ENCODE assay signal across 13 cellular contexts in genomic region chr6:57242505-57242904, GRCh38. TPM values are rescaled to one million over a fixed set of nuclear protein-coding genes. Genes with fewer than 3 reads are reported as not detected.
DNase-seq lines count a peak whose midpoint lies in the region; ATAC-seq and TF ChIP-seq lines count a peak whose summit lies in the region.
"Had no signal": no experiment of that assay in that cellular context is flagged by ENCODE, and none has a peak within 500 bp of the region (broad histone marks: within the 10 kb centered on the region; RNA-seq: fewer than 3 reads in every experiment).

No MANE protein-coding gene starts in this region.

- H2AFZ ChIP-seq in ACC112 (ENCODE audit: low read length, unreplicated experiment) = peak overlapping the region; percentile 73
- H2AFZ ChIP-seq: parathyroid adenoma had no signal

- H3K9me3 Mint-ChIP-seq in CD8-positive, alpha-beta T cell = no peaks in the 10 kb centered on the region
- H3K9me3 Mint-ChIP-seq in CD4-positive, alpha-beta T cell = no peaks in the 10 kb centered on the region
- H3K9me3 Mint-ChIP-seq: dendritic cell treated with granulocyte-macrophage colony-stimulating factor and Interleukin-4, amounts not matched to agents 40 ng/mL and 50 ng/mL, for 4 days had no signal

- no peaks in the 10 kb centered on the region for H3K9me3 ChIP-seq in CD8-positive, alpha-beta T cell (ENCODE audit: low read length)
- H3K9me3 ChIP-seq in CD4-positive, alpha-beta T cell (ENCODE audit: control insufficient read depth, low read length) = no peaks in the 10 kb centered on the region

- DNase-seq in HS-27A (ENCODE audit: low read depth) (peak; percentile 41), brain microvascular endothelial cell (peak; percentile 78), left kidney (ENCODE audit: low read depth, low spot score) (peak; percentile 12), SK-N-DZ (ENCODE audit: low spot score) (no peak)
- no peak for DNase-seq in CD8-positive, alpha-beta T cell
- no peak for DNase-seq in CD4-positive, alpha-beta T cell
- DNase-seq in activated CD4-positive, alpha-beta T cell treated with anti-CD3 and anti-CD28 coated beads, Interleukin-2, amount 50 U/mL, for 1 hour = no peak
- DNase-seq: immature natural killer cell, T-helper 2 cell had no signal

- no peaks in the 10 kb centered on the region for H3K79me2 ChIP-seq in ACC112 (ENCODE audit: control insufficient read depth, insufficient read depth, low read length, unreplicated experiment)
- H3K79me2 ChIP-seq: parathyroid adenoma had no signal

- no peaks in the 10 kb centered on the region for H3K4me1 Mint-ChIP-seq in CD8-positive, alpha-beta T cell (ENCODE audit: low read depth)
- H3K4me1 Mint-ChIP-seq in CD4-positive, alpha-beta T cell (ENCODE audit: low read depth) = no peaks in the 10 kb centered on the region
- H3K4me1 Mint-ChIP-seq: immature natural killer cell had no signal

- H3K27me3 ChIP-seq in ACC112 (ENCODE audit: insufficient read depth, low read length) (no peaks in the 10 kb centered on the region), brain microvascular endothelial cell (replicated peaks) (no peaks in the 10 kb centered on the region)
- no peaks in the 10 kb centered on the region for H3K27me3 ChIP-seq in CD8-positive, alpha-beta T cell (ENCODE audit: insufficient read depth, low read length)
- H3K27me3 ChIP-seq in CD4-positive, alpha-beta T cell (ENCODE audit: control insufficient read depth, insufficient read depth, low read length) = no peaks in the 10 kb centered on the region

- POLR2A ChIA-PET in CD8-positive, alpha-beta T cell (lab: Charles Lee) = no interaction called here
- POLR2A ChIA-PET in CD4-positive, alpha-beta T cell (lab: Charles Lee) = no interaction called here

- H3K4me3 ChIP-seq in ACC112 (ENCODE audit: low read depth, low read length) (no peak overlapping the region), brain microvascular endothelial cell (ENCODE audit: low read depth, low read length) (no peak overlapping the region)
- no peak overlapping the region for H3K4me3 ChIP-seq in CD8-positive, alpha-beta T cell (ENCODE audit: low read depth, low read length)

- H3K36me3 Mint-ChIP-seq in CD8-positive, alpha-beta T cell = no peaks in the 10 kb centered on the region
- H3K36me3 Mint-ChIP-seq in CD4-positive, alpha-beta T cell (ENCODE audit: low read depth) = no peaks in the 10 kb centered on the region
- H3K36me3 Mint-ChIP-seq: immature natural killer cell had no signal

- no peaks in the 10 kb centered on the region for H3K36me3 ChIP-seq in ACC112 (ENCODE audit: insufficient read depth, low read length)
- H3K36me3 ChIP-seq in brain microvascular endothelial cell (replicated peaks) = no peaks in the 10 kb centered on the region
- no peaks in the 10 kb centered on the region for H3K36me3 ChIP-seq in CD8-positive, alpha-beta T cell (ENCODE audit: insufficient read depth, low read length)

- H3K4me1 ChIP-seq in ACC112 (ENCODE audit: control insufficient read depth, insufficient read depth, low read length, unreplicated experiment) = peaks cover 16% of the 10 kb centered on the region
- no peaks in the 10 kb centered on the region for H3K4me1 ChIP-seq in CD8-positive, alpha-beta T cell (ENCODE audit: insufficient read depth, low read length)
- H3K4me1 ChIP-seq: parathyroid adenoma had no signal

- ATAC-seq in CD8-positive, alpha-beta T cell = no peak
- ATAC-seq in CD4-positive, alpha-beta T cell (ENCODE audit: poor library complexity) = no peak

- CTCF ChIA-PET in CD8-positive, alpha-beta T cell (lab: Charles Lee) = no interaction called here
- CTCF ChIA-PET in CD4-positive, alpha-beta T cell (lab: Charles Lee) = no interaction called here

- no peak overlapping the region for H3K27ac Mint-ChIP-seq in CD8-positive, alpha-beta T cell
- no peak overlapping the region for H3K27ac Mint-ChIP-seq in CD4-positive, alpha-beta T cell
- H3K27ac Mint-ChIP-seq: dendritic cell treated with granulocyte-macrophage colony-stimulating factor and Interleukin-4, amounts not matched to agents 40 ng/mL and 50 ng/mL, for 4 days; immature natural killer cell had no signal

- H3K27ac ChIP-seq in ACC112 (ENCODE audit: low read depth, low read length) (peak overlapping the region; percentile 92), brain microvascular endothelial cell (peak overlapping the region; percentile 82)
- no peak overlapping the region for H3K27ac ChIP-seq in CD8-positive, alpha-beta T cell (ENCODE audit: low read depth, low read length)
- no peak overlapping the region for H3K27ac ChIP-seq in CD4-positive, alpha-beta T cell (ENCODE audit: low read depth, low read length)
- H3K27ac ChIP-seq: HL-60, parathyroid adenoma had no signal

- TF ChIP-seq CTCF in brain microvascular endothelial cell (IDR thresholded peaks at IDR 0.05; ENCODE audit: low read depth, low read length, missing control alignments) = no peak
- TF ChIP-seq CTCF in CD8-positive, alpha-beta T cell (IDR thresholded peaks at IDR 0.05) = no peak
- no peak for TF ChIP-seq CTCF in CD4-positive, alpha-beta T cell (IDR thresholded peaks at IDR 0.05)

- no peak overlapping the region for H3K4me3 Mint-ChIP-seq in CD8-positive, alpha-beta T cell
- H3K4me3 Mint-ChIP-seq in CD4-positive, alpha-beta T cell = no peak overlapping the region
- H3K4me3 Mint-ChIP-seq: dendritic cell treated with granulocyte-macrophage colony-stimulating factor and Interleukin-4, amounts not matched to agents 40 ng/mL and 50 ng/mL, for 4 days; immature natural killer cell had no signal

- H3K27me3 Mint-ChIP-seq in CD8-positive, alpha-beta T cell (ENCODE audit: low read depth) = peaks cover 14% of the 10 kb centered on the region
- H3K27me3 Mint-ChIP-seq in CD4-positive, alpha-beta T cell = peaks cover 15% of the 10 kb centered on the region
- H3K27me3 Mint-ChIP-seq: dendritic cell treated with granulocyte-macrophage colony-stimulating factor and Interleukin-4, amounts not matched to agents 40 ng/mL and 50 ng/mL, for 4 days had no signal

- intact Hi-C loops in CD8-positive, alpha-beta T cell (cut with DNase I, micrococcal nuclease) = no loop called here
- intact Hi-C loops in CD4-positive, alpha-beta T cell (cut with DNase I, micrococcal nuclease) = no loop called here

- in situ Hi-C loops in brain microvascular endothelial cell (cut with HindIII; ENCODE audit: low pct_ligation_motif_present, low sequenced_read_pairs) = no loop called here

RNA-seq across cellular contexts. Expression of gene RAB23, which starts 20.4 kb away (rescaled TPM):
- 23.2 and 25.0 TPM in 2 replicates for polyA plus RNA-seq in SK-N-DZ (2014; cell fraction: cytosol; rRNA removed)
- 14.4 TPM in 2 replicates for polyA plus RNA-seq in SK-N-DZ (2014; cell fraction: nucleus; rRNA removed)
- under 1 TPM; 0.08 TPM for total RNA-seq in CD8-positive, alpha-beta T cell
- under 1 TPM; 0.45 to 0.49 TPM for total RNA-seq in CD4-positive, alpha-beta T cell

Comparison
In these comparisons a context has a peak if more than half of its experiments do, and no peak if none do; other contexts are left out.
1. H3K27ac ChIP-seq: peak in ACC112 (single experiment) and brain microvascular endothelial cell (single experiment); none in CD8-positive, alpha-beta T cell (single experiment) and CD4-positive, alpha-beta T cell (single experiment).
2. DNase-seq: peak in HS-27A (single experiment), brain microvascular endothelial cell (single experiment) and left kidney (single experiment); none in SK-N-DZ (single experiment), CD8-positive, alpha-beta T cell (0 of 7), CD4-positive, alpha-beta T cell (0 of 10) and activated CD4-positive, alpha-beta T cell treated with anti-CD3 and anti-CD28 coated beads, Interleukin-2, amount 50 U/mL, for 1 hour (single experiment).